Comparison of ENCODE assay signal across 24 cellular contexts in genomic region chr12:123472438-123472849, GRCh38. TPM values are rescaled to one million over a fixed set of nuclear protein-coding genes. Genes with fewer than 3 reads are reported as not detected.
A peak's percentile ranks its signal among the peaks of the same experiment; 100 is the strongest.
DNase-seq lines count a peak whose midpoint lies in the region; ATAC-seq and TF ChIP-seq lines count a peak whose summit lies in the region.
"Had no signal": no experiment of that assay in that cellular context is flagged by ENCODE, and none has a peak within 500 bp of the region (broad histone marks: within the 10 kb centered on the region; RNA-seq: fewer than 3 reads in every experiment).

No MANE protein-coding gene starts in this region.

- H3K4me1 Mint-ChIP-seq in CD8-positive, alpha-beta T cell (ENCODE audit: low read depth), result peaks cover 23% of the 10 kb centered on the region
- H3K4me1 Mint-ChIP-seq in T-helper 17 cell, result peaks cover 19% of the 10 kb centered on the region

- intact Hi-C loops in CD8-positive, alpha-beta T cell (cut with DNase I, micrococcal nuclease), result no loop called here
- intact Hi-C loops in right lobe of liver (cut with DNase I) (no loop called here), gastrocnemius medialis (cut with DNase I; ENCODE audit: low total_unique reads) (no loop called here)

- CTCF ChIA-PET in CD8-positive, alpha-beta T cell (lab: Charles Lee), result no interaction called here

- no peak for TF ChIP-seq CTCF in CD8-positive, alpha-beta T cell (IDR thresholded peaks at IDR 0.05)
- TF ChIP-seq CTCF in right lobe of liver (IDR thresholded peaks at IDR 0.05) (no peak), gastrocnemius medialis (IDR thresholded peaks at IDR 0.05 in 4 of 5, conservative IDR thresholded peaks at IDR 0.05 in 1 of 5) (no peak)

- POLR2A ChIA-PET in CD8-positive, alpha-beta T cell (lab: Charles Lee), result no interaction called here

- H3K4me3 Mint-ChIP-seq in CD8-positive, alpha-beta T cell, result no peak overlapping the region
- H3K4me3 Mint-ChIP-seq in T-helper 17 cell, result no peak overlapping the region
- H3K4me3 Mint-ChIP-seq: CD4-positive, alpha-beta memory T cell had no signal

- TF ChIP-seq POLR2A in right lobe of liver (IDR thresholded peaks at IDR 0.05) (no peak), gastrocnemius medialis (IDR thresholded peaks at IDR 0.05) (no peak)

- H3K9me3 ChIP-seq in CD8-positive, alpha-beta T cell (ENCODE audit: low read length), result no peaks in the 10 kb centered on the region
- H3K9me3 ChIP-seq in T-helper 17 cell (ENCODE audit: control insufficient read depth, low read length, poor library complexity, severe bottlenecking), result no peaks in the 10 kb centered on the region
- no peaks in the 10 kb centered on the region for H3K9me3 ChIP-seq in right lobe of liver
- H3K9me3 ChIP-seq in gastrocnemius medialis, result no peaks in the 10 kb centered on the region
- H3K9me3 ChIP-seq: A549; BLaER1 treated with 17β-estradiol and CSF1 and Interleukin-3, amounts not matched to agents 10 nM and 100 nM; Caco-2 had no signal

- H3K36me3 ChIP-seq in CD8-positive, alpha-beta T cell (ENCODE audit: insufficient read depth, low read length), result peaks cover 16% of the 10 kb centered on the region
- H3K36me3 ChIP-seq in right lobe of liver (no peaks in the 10 kb centered on the region), gastrocnemius medialis (peaks cover 0 to 22% of the 10 kb centered on the region in 2 donors)

- no peak for DNase-seq in CD8-positive, alpha-beta T cell
- DNase-seq in T-helper 17 cell (no peak), right lobe of liver (peak in 1 of 3 donors; percentile 55), gastrocnemius medialis (no peak), DMS 273 treated with DMSO at 0.1 percent for 48 hours (lab: John Stamatoyannopoulos, UW) (no peak), NCI-H524 treated with DMSO at 0.1 percent for 48 hours (lab: John Stamatoyannopoulos, UW) (no peak)
- DNase-seq: AML-193; CD4-positive, alpha-beta memory T cell; DMS79; GDM1; NCI-H1048; NCI-H1417 treated with DMSO at 0.1 percent for 48 hours; NCI-H1694 treated with DMSO at 0.1 percent for 48 hours; NCI-H2081; NCI-H2227 treated with DMSO at 0.1 percent for 48 hours; NCI-H69; SIG-M5 had no signal

- no peaks in the 10 kb centered on the region for H3K9me3 Mint-ChIP-seq in CD8-positive, alpha-beta T cell
- H3K9me3 Mint-ChIP-seq: CD4-positive, alpha-beta memory T cell had no signal

- H3K27ac Mint-ChIP-seq in CD8-positive, alpha-beta T cell, result peak overlapping the region; percentile 60
- H3K27ac Mint-ChIP-seq in T-helper 17 cell, result peak overlapping the region; percentile 69

- peaks cover 8% of the 10 kb centered on the region for H3K4me1 ChIP-seq in CD8-positive, alpha-beta T cell (ENCODE audit: insufficient read depth, low read length)
- H3K4me1 ChIP-seq in right lobe of liver (peaks cover 0 to 11% (median 0%) of the 10 kb centered on the region in 4 donors), gastrocnemius medialis (peaks cover 24 to 27% of the 10 kb centered on the region in 2 donors)

- no peaks in the 10 kb centered on the region for H3K27me3 Mint-ChIP-seq in CD8-positive, alpha-beta T cell (ENCODE audit: low read depth)
- H3K27me3 Mint-ChIP-seq in T-helper 17 cell, result no peaks in the 10 kb centered on the region
- H3K27me3 Mint-ChIP-seq: CD4-positive, alpha-beta memory T cell had no signal

- 39% methylated on average over 7 of the region's 12 CpGs for WGBS in right lobe of liver (ENCODE audit: insufficient coverage, low coverage, low lambda C conversion rate, missing lambda C conversion rate)

- H3K27ac ChIP-seq in CD8-positive, alpha-beta T cell (ENCODE audit: low read depth, low read length), result no peak overlapping the region
- H3K27ac ChIP-seq in right lobe of liver (no peak overlapping the region), gastrocnemius medialis (peak overlapping the region; percentile 96 to 99 (median 98))
- H3K27ac ChIP-seq: BLaER1 treated with 17β-estradiol and CSF1 and Interleukin-3, amounts not matched to agents 10 nM and 100 nM; HL-60; SK-N-MC had no signal

- in situ Hi-C loops in gastrocnemius medialis (cut with MboI; ENCODE audit: low sequenced_read_pairs in 4 of 4), result no loop called here

- no peak overlapping the region for H3K4me3 ChIP-seq in CD8-positive, alpha-beta T cell (ENCODE audit: low read depth, low read length)
- no peak overlapping the region for H3K4me3 ChIP-seq in right lobe of liver
- H3K4me3 ChIP-seq in gastrocnemius medialis, result no peak overlapping the region
- H3K4me3 ChIP-seq: A549; BLaER1 treated with 17β-estradiol and CSF1 and Interleukin-3, amounts not matched to agents 10 nM and 100 nM; SK-N-MC had no signal

- H3K36me3 Mint-ChIP-seq in CD8-positive, alpha-beta T cell, result peaks cover 37% of the 10 kb centered on the region
- H3K36me3 Mint-ChIP-seq in T-helper 17 cell (ENCODE audit: low read depth), result no peaks in the 10 kb centered on the region

- no peaks in the 10 kb centered on the region for H3K27me3 ChIP-seq in CD8-positive, alpha-beta T cell (ENCODE audit: insufficient read depth, low read length)
- H3K27me3 ChIP-seq in right lobe of liver (no peaks in the 10 kb centered on the region), gastrocnemius medialis (no peaks in the 10 kb centered on the region)
- H3K27me3 ChIP-seq: BLaER1 treated with 17β-estradiol and CSF1 and Interleukin-3, amounts not matched to agents 10 nM and 100 nM had no signal

- no peak for ATAC-seq in CD8-positive, alpha-beta T cell
- ATAC-seq in T-helper 17 cell, result no peak
- peak in 3 of 4 donors; percentile 38 to 56 (median 39) for ATAC-seq in right lobe of liver
- no peak for ATAC-seq in gastrocnemius medialis
- no peak for ATAC-seq in HG03432 (IDR thresholded peaks at IDR 0.05; ENCODE audit: unreplicated experiment)
- ATAC-seq: Panc1 had no signal

RNA-seq across cellular contexts. Expression of gene SNRNP35, which starts 14.5 kb away (rescaled TPM):
- 10 to 100 TPM; 24.9 to 27.4 TPM for total RNA-seq in CD8-positive, alpha-beta T cell
- 10 to 100 TPM; 31.3 to 36.5 TPM for total RNA-seq in T-helper 17 cell
- total RNA-seq in right lobe of liver, result 10 to 100 TPM in 1 of 6 experiments, 1 to 10 TPM in 5; 7.8 to 10.3 (median 9.5) TPM
- total RNA-seq in gastrocnemius medialis, result 10 to 100 TPM; 22.6 to 40.4 (median 23.5) TPM

RNA-seq across cellular contexts. Expression of gene RILPL2, which starts 36.0 kb away (rescaled TPM):
- total RNA-seq in CD8-positive, alpha-beta T cell, result 1 to 10 TPM; 3.4 to 3.6 TPM
- total RNA-seq in T-helper 17 cell (10 to 100 TPM in 1 of 2 donors, 1 to 10 TPM in 1; 9.6 to 11.8 TPM), right lobe of liver (1 to 10 TPM; 1.6 to 2.7 (median 1.8) TPM), gastrocnemius medialis (1 to 10 TPM; 1.2 to 2.0 (median 1.7) TPM)

Comparison
In these comparisons a context has a peak if more than half of its experiments do, and no peak if none do; other contexts are left out.
1. ATAC-seq: peak in right lobe of liver (3 of 4); none in CD8-positive, alpha-beta T cell (single experiment), T-helper 17 cell (single experiment), gastrocnemius medialis (0 of 2) and HG03432 (single experiment).
2. H3K27ac ChIP-seq: peak in gastrocnemius medialis (4 of 4); none in CD8-positive, alpha-beta T cell (single experiment) and right lobe of liver (0 of 3).